Comparison of ENCODE assay signal across 1 cellular context in genomic region chr6:161050134-161050765, GRCh38.
TF ChIP-seq lines count a peak whose summit lies in the region.

No MANE protein-coding gene starts in this region.

TF ChIP-seq in IMR-90, 13 proteins besides CTCF, POLR2A, EP300 and RAD21:
- TF ChIP-seq FOS (IDR thresholded peaks at IDR 0.05; ENCODE audit: low read depth, low read length) (no peak), ELK1 (IDR thresholded peaks at IDR 0.05; ENCODE audit: borderline replicate concordance, low read depth, low read length) (no peak), BHLHE40 (IDR thresholded peaks at IDR 0.05; ENCODE audit: low read depth, low read length) (no peak), RFX5 (IDR thresholded peaks at IDR 0.05; ENCODE audit: low read depth, low read length) (no peak), RCOR1 (IDR thresholded peaks at IDR 0.05; ENCODE audit: insufficient replicate concordance, low read length) (no peak), MAZ (IDR thresholded peaks at IDR 0.05; ENCODE audit: borderline replicate concordance, low read depth, low read length) (no peak), SMC3 (IDR thresholded peaks at IDR 0.05; ENCODE audit: low read depth, low read length) (no peak), USF2 (IDR thresholded peaks at IDR 0.05; ENCODE audit: low read depth, low read length) (no peak), MXI1 (IDR thresholded peaks at IDR 0.05; ENCODE audit: borderline replicate concordance, low read depth, low read length) (no peak), MAFK (IDR thresholded peaks at IDR 0.05; ENCODE audit: low read depth, low read length) (no peak), CHD1 (IDR thresholded peaks at IDR 0.05; ENCODE audit: low read depth, low read length) (no peak), NFE2L2 (IDR thresholded peaks at IDR 0.05; ENCODE audit: low read depth, low read length) (no peak)
